ENCODE assay signal across 9 cellular contexts in genomic region chr20:47464380-47465101, GRCh38. TPM values are rescaled to one million over a fixed set of nuclear protein-coding genes. Genes with fewer than 3 reads are reported as not detected.
A peak's percentile ranks its signal among the peaks of the same experiment; 100 is the strongest.
DNase-seq lines count a peak whose midpoint lies in the region; ATAC-seq, FAIRE-seq and TF ChIP-seq lines count a peak whose summit lies in the region.
"Had no signal": no experiment of that assay in that cellular context is flagged by ENCODE, and none has a peak within 500 bp of the region (broad histone marks: within the 10 kb centered on the region; RNA-seq: fewer than 3 reads in every experiment).

No MANE protein-coding gene starts in this region.

- ATAC-seq in A549 (peak; percentile 97 to 98), GM21367 (IDR thresholded peaks at IDR 0.05; ENCODE audit: unreplicated experiment) (no peak)

- peak overlapping the region; percentile 81 for H3K4me2 ChIP-seq in A549

- H3K27ac ChIP-seq in A549 (peak overlapping the region; percentile 88 to 95), right atrium auricular region (peak overlapping the region; percentile 76 to 82), testis (peak overlapping the region in 1 of 2 donors; percentile 50)

- no peak for TF ChIP-seq POLR2A in A549 (IDR thresholded peaks at IDR 0.05; ENCODE audit: low read length)
- no peak for TF ChIP-seq POLR2A in testis (IDR thresholded peaks at IDR 0.05)

- H3K4me3 ChIP-seq in A549 (no peak overlapping the region), right atrium auricular region (no peak overlapping the region), testis (no peak overlapping the region)

- TF ChIP-seq RAD21 in A549 (conservative IDR thresholded peaks at IDR 0.05 in 1 of 2, IDR thresholded peaks at IDR 0.05 in 1 of 2), result peak; percentile 71 to 83

- peak; percentile 93 to 96 for TF ChIP-seq EP300 in A549 (IDR thresholded peaks at IDR 0.05)

- peak; percentile 90 for FAIRE-seq in A549 (lab: Jason Lieb, UNC)
- FAIRE-seq: G401.6 had no signal

- DNase-seq in A549 (ENCODE audit: low read depth in 1 of 2, low spot score in 1 of 2) (peak; percentile 97 to 99), HuH-7.5 (ENCODE audit: low spot score) (peak; percentile 100), T1000 (lab: John Stamatoyannopoulos, UW) (peak; percentile 92), right atrium auricular region (ENCODE audit: low spot score) (peak; percentile 90), testis (peak; percentile 45), DMS114 treated with DMSO at 0.1 percent for 48 hours (lab: John Stamatoyannopoulos, UW; ENCODE audit: unreplicated experiment) (no peak), mesenteric fat pad (ENCODE audit: low spot score) (no peak)

- H3K4me1 ChIP-seq in A549 (peaks cover 46% of the 10 kb centered on the region), right atrium auricular region (peaks cover 0 to 25% of the 10 kb centered on the region in 2 donors), testis (no peaks in the 10 kb centered on the region)

- POLR2A ChIA-PET in A549 (lab: Yijun Ruan, JAX), result interaction anchor here (0.5 to 1.1 kb wide), 5 partner anchors 12 to 112 kb away, joined by 3 to 21 read pairs (median 3); partner anchors contain the start of gene NCOA3

- H3K9me3 ChIP-seq in A549 (no peaks in the 10 kb centered on the region), right atrium auricular region (no peaks in the 10 kb centered on the region), testis (no peaks in the 10 kb centered on the region)

- CTCF ChIA-PET in A549 (lab: Yijun Ruan, JAX), result interaction anchor here (0.6 to 3.5 kb wide), 13 partner anchors 11 to 81 kb away, joined by 3 to 21 read pairs (median 4); partner anchors contain the start of gene NCOA3

- H3K36me3 ChIP-seq in right atrium auricular region, result no peaks in the 10 kb centered on the region
- no peaks in the 10 kb centered on the region for H3K36me3 ChIP-seq in testis (ENCODE audit: low read depth, missing control alignments)

- no peaks in the 10 kb centered on the region for H3K27me3 ChIP-seq in right atrium auricular region
- no peaks in the 10 kb centered on the region for H3K27me3 ChIP-seq in testis

- no peak; the same call in 1 of the 3 replicates for TF ChIP-seq CTCF in A549 (IDR thresholded peaks at IDR 0.05)
- peak in 1 of 2 donors; percentile 59 for TF ChIP-seq CTCF in right atrium auricular region (IDR thresholded peaks at IDR 0.05)
- peak in 2 of 3 experiments; percentile 19 to 31 for TF ChIP-seq CTCF in testis (IDR thresholded peaks at IDR 0.05)

- WGBS in A549 (ENCODE audit: missing lambda C conversion rate), result 2% methylated on average over 11 of the region's 11 CpGs
- WGBS in testis, 2 donors, result 34 to 44% methylated on average over 11 of the region's 11 CpGs

- intact Hi-C loops in testis (cut with DNase I; ENCODE audit: low total_unique reads), result no loop called here

TF ChIP-seq in A549, 52 proteins besides CTCF, POLR2A, EP300 and RAD21 (continues in another document):
- TF ChIP-seq FOSL2 (IDR thresholded peaks at IDR 0.05) (peak; percentile 97), FOSL2 (CRISPR knock-in tag; IDR thresholded peaks at IDR 0.05) (peak; percentile 99), ELK1 (IDR thresholded peaks at IDR 0.05; ENCODE audit: low read depth, low read length) (no peak), MYC (IDR thresholded peaks at IDR 0.05; ENCODE audit: borderline replicate concordance, low read length) (peak; percentile 96), SMC3 (IDR thresholded peaks at IDR 0.05) (peak; percentile 86), JUN (IDR thresholded peaks at IDR 0.05) (peak; percentile 98 to 99), NPAS2 (CRISPR knock-in tag; IDR thresholded peaks at IDR 0.05; ENCODE audit: borderline replicate concordance) (no peak), PBX3 (IDR thresholded peaks at IDR 0.05) (peak; percentile 89), ZC3H11A (IDR thresholded peaks at IDR 0.05) (no peak), CEBPB (IDR thresholded peaks at IDR 0.05) (peak; percentile 99 to 100), JUNB (IDR thresholded peaks at IDR 0.05) (peak; percentile 98), NFE2L2 (conservative IDR thresholded peaks at IDR 0.05; ENCODE audit: low read length) (no peak), MAFK (IDR thresholded peaks at IDR 0.05; ENCODE audit: partially characterized antibody) (no peak), EHF (CRISPR knock-in tag; IDR thresholded peaks at IDR 0.05) (no peak), CBX2 (IDR thresholded peaks at IDR 0.05; ENCODE audit: borderline replicate concordance, low read depth) (no peak), HOXB5 (CRISPR knock-in tag; IDR thresholded peaks at IDR 0.05) (no peak), TP53 (CRISPR knock-in tag; IDR thresholded peaks at IDR 0.05) (no peak), ESRRA (IDR thresholded peaks at IDR 0.05; ENCODE audit: borderline replicate concordance, low read length) (no peak), GATA3 (IDR thresholded peaks at IDR 0.05; ENCODE audit: borderline replicate concordance) (peak; percentile 97), ATOH8 (CRISPR knock-in tag; IDR thresholded peaks at IDR 0.05; ENCODE audit: low read depth) (peak; percentile 77; the same call in 1 of the 2 replicates), BCL3 (IDR thresholded peaks at IDR 0.05) (peak; percentile 98), MAZ (IDR thresholded peaks at IDR 0.05; ENCODE audit: borderline replicate concordance, low read depth, low read length) (no peak), TFCP2L1 (CRISPR knock-in tag; IDR thresholded peaks at IDR 0.05) (no peak), RNF2 (IDR thresholded peaks at IDR 0.05; ENCODE audit: borderline replicate concordance, low read depth) (no peak), HES2 (IDR thresholded peaks at IDR 0.05) (peak; percentile 96), ZNF302 (CRISPR knock-in tag; IDR thresholded peaks at IDR 0.05) (no peak), RARB (CRISPR knock-in tag; IDR thresholded peaks at IDR 0.05) (no peak), ZSCAN20 (CRISPR knock-in tag; IDR thresholded peaks at IDR 0.05) (no peak), MAX (IDR thresholded peaks at IDR 0.05) (peak; percentile 99), HEYL (CRISPR knock-in tag; IDR thresholded peaks at IDR 0.05) (no peak), HDAC2 (IDR thresholded peaks at IDR 0.05) (no peak), HOXA7 (CRISPR knock-in tag; IDR thresholded peaks at IDR 0.05) (no peak), BHLHE40 (IDR thresholded peaks at IDR 0.05; ENCODE audit: low read depth, low read length) (no peak)

RNA-seq across cellular contexts. Expression of gene NCOA3, which starts 37.1 kb away (rescaled TPM):
- 135 and 136 TPM in 2 replicates for polyA plus RNA-seq in A549 (2011; rRNA removed)
- polyA plus RNA-seq in A549 (2012; cell fraction: cytosol; rRNA removed), result 27.5 and 35.2 TPM in 2 replicates
- 28.3 and 32.1 TPM in 2 replicates for polyA plus RNA-seq in A549 (2012; cell fraction: nucleus; rRNA removed)
- polyA plus RNA-seq in A549 (2017; fragmentation: RNase III; extraction: RNeasy Plus Mini Kit Qiagen cat#74134 plus additional on column Dnase treatment), result 35.8 to 43.4 TPM (median 42.9 TPM) in 3 replicates
- 179 and 198 TPM in 2 replicates for polyA minus RNA-seq in A549 (2011; rRNA and poly(A)+ RNA removed)
- 10 to 100 TPM; 24.1 to 27.4 TPM for total RNA-seq in right atrium auricular region
- total RNA-seq in testis, result 10 to 100 TPM; 27.6 to 32.5 TPM
- 18.1 TPM for polyA plus RNA-seq in testis (ENCODE audit: insufficient read depth, low read depth, low replicate concordance)
- total RNA-seq in mesenteric fat pad, result 37.0 TPM

Comparison
In these comparisons a context has a peak if more than half of its experiments do, and no peak if none do; other contexts are left out.
1. DNase-seq: peak in A549 (2 of 2), HuH-7.5 (single experiment), T1000 (single experiment), right atrium auricular region (single experiment) and testis (single experiment); none in DMS114 treated with DMSO at 0.1 percent for 48 hours (single experiment) and mesenteric fat pad (single experiment).